ENCODE assay signal across 8 cellular contexts in the genomic region with DNA sequence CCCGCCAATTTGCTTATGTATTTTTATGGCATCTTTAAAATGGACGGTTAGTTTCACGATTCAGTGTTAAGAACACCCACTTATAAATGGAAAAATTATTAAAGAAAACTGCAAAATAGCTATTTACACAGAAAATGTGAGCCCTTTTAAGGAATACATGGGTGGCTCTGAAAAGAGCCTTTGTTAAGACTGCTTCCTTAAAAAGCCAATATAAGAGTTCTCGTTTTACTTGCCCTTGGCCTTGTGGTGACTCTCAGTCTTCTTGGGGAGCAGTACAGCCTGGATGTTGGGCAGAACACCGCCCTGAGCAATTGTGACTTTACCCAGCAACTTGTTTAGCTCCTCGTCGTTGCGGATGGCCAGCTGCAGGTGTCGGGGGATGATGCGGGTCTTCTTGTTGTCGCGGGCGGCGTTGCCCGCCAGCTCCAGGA.
DNase-seq lines count a peak whose midpoint lies in the region; ATAC-seq and TF ChIP-seq lines count a peak whose summit lies in the region.

No MANE protein-coding gene starts in this region.

- H3K36me3 Mint-ChIP-seq in T-helper 1 cell treated with Interleukin-12 subunit alpha and Interleukin-12 subunit beta and Interleukin-4 antibody, amounts not matched to agents 30 μg/mL and 1 μg/mL, for 36 hours (ENCODE audit: low read depth): peaks cover 9% of the 10 kb centered on the region
- H3K36me3 Mint-ChIP-seq in activated CD4-positive, alpha-beta T cell treated with anti-CD3 and anti-CD28 coated beads, Interleukin-2, amount 10 ng/mL, durations not matched to agents 24 days and 14 days (ENCODE audit: low read depth): peaks cover 7% of the 10 kb centered on the region
- no peaks in the 10 kb centered on the region for H3K36me3 Mint-ChIP-seq in glutamatergic neuron (ENCODE audit: unreplicated experiment)

- TF ChIP-seq POLR2A in sigmoid colon (IDR thresholded peaks at IDR 0.05): no peak

- peak; percentile 5 for ATAC-seq in HG03342 (IDR thresholded peaks at IDR 0.05; ENCODE audit: unreplicated experiment)

- no peaks in the 10 kb centered on the region for H3K9me3 Mint-ChIP-seq in T-helper 1 cell treated with Interleukin-12 subunit alpha and Interleukin-12 subunit beta and Interleukin-4 antibody, amounts not matched to agents 30 μg/mL and 1 μg/mL, for 36 hours
- no peaks in the 10 kb centered on the region for H3K9me3 Mint-ChIP-seq in activated CD4-positive, alpha-beta T cell treated with anti-CD3 and anti-CD28 coated beads, Interleukin-2, amount 10 ng/mL, durations not matched to agents 24 days and 14 days
- peaks cover 15% of the 10 kb centered on the region for H3K9me3 Mint-ChIP-seq in glutamatergic neuron (ENCODE audit: unreplicated experiment)

- H3K4me1 ChIP-seq in sigmoid colon: peaks cover 0 to 25% (median 23%) of the 10 kb centered on the region in 4 donors

- DNase-seq in T-helper 1 cell (no peak), glutamatergic neuron (no peak), sigmoid colon (no peak), NCI-H524 treated with DMSO at 0.1 percent for 48 hours (lab: John Stamatoyannopoulos, UW) (no peak), NCI-H2081 treated with DMSO at 0.1 percent for 48 hours (lab: John Stamatoyannopoulos, UW) (no peak)
- no peak for DNase-seq in activated CD4-positive, alpha-beta T cell treated with anti-CD3 and anti-CD28 coated beads, Interleukin-2, amount 10 ng/mL, durations not matched to agents 24 days and 14 days

- no peaks in the 10 kb centered on the region for H3K36me3 ChIP-seq in sigmoid colon

- H3K9me3 ChIP-seq in sigmoid colon: no peaks in the 10 kb centered on the region

- no peaks in the 10 kb centered on the region for H3K27me3 ChIP-seq in sigmoid colon

- intact Hi-C loops in activated CD4-positive, alpha-beta T cell treated with anti-CD3 and anti-CD28 coated beads, Interleukin-2, amount 10 ng/mL, durations not matched to agents 24 days and 14 days (cut with micrococcal nuclease): loop anchor here (1.0 to 5.0 kb wide), 6 partner anchors 10 to 1614 kb away; a partner anchor contains a TSS
- intact Hi-C loops in sigmoid colon (cut with DNase I): no loop called here

- H3K4me3 Mint-ChIP-seq in T-helper 1 cell treated with Interleukin-12 subunit alpha and Interleukin-12 subunit beta and Interleukin-4 antibody, amounts not matched to agents 30 μg/mL and 1 μg/mL, for 36 hours: peak overlapping the region; percentile 96
- H3K4me3 Mint-ChIP-seq in activated CD4-positive, alpha-beta T cell treated with anti-CD3 and anti-CD28 coated beads, Interleukin-2, amount 10 ng/mL, durations not matched to agents 24 days and 14 days: peak overlapping the region; percentile 87
- H3K4me3 Mint-ChIP-seq in glutamatergic neuron (ENCODE audit: unreplicated experiment): peak overlapping the region; percentile 96

- H3K27ac ChIP-seq in sigmoid colon: peak overlapping the region; percentile 88 to 97 (median 96)

- TF ChIP-seq CTCF in glutamatergic neuron (IDR thresholded peaks at IDR 0.05; ENCODE audit: partially characterized antibody, unreplicated experiment): no peak
- TF ChIP-seq CTCF in sigmoid colon (IDR thresholded peaks at IDR 0.05): no peak

- 0 to 1% methylated on average over 15 of the region's 15 CpGs for WGBS in sigmoid colon, 2 donors

- H3K27ac Mint-ChIP-seq in T-helper 1 cell treated with Interleukin-12 subunit alpha and Interleukin-12 subunit beta and Interleukin-4 antibody, amounts not matched to agents 30 μg/mL and 1 μg/mL, for 36 hours: peak overlapping the region; percentile 97
- peak overlapping the region; percentile 93 for H3K27ac Mint-ChIP-seq in activated CD4-positive, alpha-beta T cell treated with anti-CD3 and anti-CD28 coated beads, Interleukin-2, amount 10 ng/mL, durations not matched to agents 24 days and 14 days
- H3K27ac Mint-ChIP-seq in glutamatergic neuron (ENCODE audit: unreplicated experiment): peak overlapping the region; percentile 96

- peak overlapping the region; percentile 49 to 68 (median 65) for H3K4me3 ChIP-seq in sigmoid colon

- H3K27me3 Mint-ChIP-seq in T-helper 1 cell treated with Interleukin-12 subunit alpha and Interleukin-12 subunit beta and Interleukin-4 antibody, amounts not matched to agents 30 μg/mL and 1 μg/mL, for 36 hours (ENCODE audit: low read depth): no peaks in the 10 kb centered on the region
- no peaks in the 10 kb centered on the region for H3K27me3 Mint-ChIP-seq in activated CD4-positive, alpha-beta T cell treated with anti-CD3 and anti-CD28 coated beads, Interleukin-2, amount 10 ng/mL, durations not matched to agents 24 days and 14 days
- H3K27me3 Mint-ChIP-seq in glutamatergic neuron (ENCODE audit: unreplicated experiment): peaks cover 4% of the 10 kb centered on the region

- no peak for TF ChIP-seq EP300 in sigmoid colon (IDR thresholded peaks at IDR 0.05)

- H3K4me1 Mint-ChIP-seq in T-helper 1 cell treated with Interleukin-12 subunit alpha and Interleukin-12 subunit beta and Interleukin-4 antibody, amounts not matched to agents 30 μg/mL and 1 μg/mL, for 36 hours (ENCODE audit: low read depth): peaks cover 46% of the 10 kb centered on the region
- H3K4me1 Mint-ChIP-seq in activated CD4-positive, alpha-beta T cell treated with anti-CD3 and anti-CD28 coated beads, Interleukin-2, amount 10 ng/mL, durations not matched to agents 24 days and 14 days: peaks cover 51% of the 10 kb centered on the region
- H3K4me1 Mint-ChIP-seq in glutamatergic neuron (ENCODE audit: low read depth, unreplicated experiment): peaks cover 9% of the 10 kb centered on the region
